Comparison of ENCODE assay signal across 8 cellular contexts in the genomic region with DNA sequence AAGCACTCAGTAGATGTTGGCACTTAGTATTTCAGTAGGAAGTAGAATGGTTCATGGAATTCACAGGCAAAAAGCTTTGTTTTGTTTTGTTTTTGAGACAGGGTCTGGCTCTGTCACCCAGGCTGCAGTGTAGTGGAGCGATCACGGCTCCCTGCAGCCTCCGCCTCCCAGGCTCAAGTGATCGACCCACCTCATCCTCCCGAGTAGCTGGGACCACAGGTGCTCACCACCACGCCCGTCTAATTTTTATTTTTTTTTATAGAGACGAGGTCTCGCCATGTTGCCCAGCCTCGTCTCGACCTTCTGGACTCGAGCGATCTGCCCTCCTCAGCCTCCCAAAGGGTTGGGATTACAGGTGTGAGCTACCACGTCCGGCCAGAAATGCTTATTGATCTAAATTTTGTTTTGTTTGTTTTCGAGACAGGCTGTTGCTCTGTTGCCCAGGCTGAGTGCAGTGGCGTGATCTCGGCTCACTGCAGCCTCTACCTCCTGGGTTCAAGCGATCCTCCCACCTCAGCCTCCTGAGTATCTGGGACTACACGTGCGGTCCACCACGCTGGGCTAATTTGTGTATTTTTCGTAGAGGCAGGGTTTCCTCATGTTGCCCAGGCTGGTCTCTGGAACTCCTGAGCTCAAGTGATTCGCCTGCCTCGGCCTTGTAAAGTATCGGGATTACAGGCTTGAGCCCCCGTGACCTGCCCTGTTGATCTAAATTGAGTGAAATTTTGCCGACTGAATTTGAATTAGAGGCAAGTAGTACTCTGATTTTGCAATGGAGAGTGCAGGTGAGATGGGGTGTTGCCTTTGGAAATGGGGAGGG. TPM values are rescaled to one million over a fixed set of nuclear protein-coding genes. Genes with fewer than 3 reads are reported as not detected.
DNase-seq lines count a peak whose midpoint lies in the region; ATAC-seq, FAIRE-seq and TF ChIP-seq lines count a peak whose summit lies in the region.

No MANE protein-coding gene starts in this region.

- CTCF ChIA-PET in IMR-90 (lab: Yijun Ruan, JAX) = no interaction called here

- FAIRE-seq in GM19239 (lab: Jason Lieb, UNC) (no peak), D721Med (lab: Jason Lieb, UNC) (no peak)

- H2BK15ac ChIP-seq in IMR-90 (ENCODE audit: low read depth, low read length) = no peak overlapping the region

- intact Hi-C loops in IMR-90 (cut with micrococcal nuclease) = no loop called here

- H3K18ac ChIP-seq in IMR-90 (ENCODE audit: low read depth, low read length) = no peak overlapping the region

- H3K9me3 ChIP-seq in IMR-90 (ENCODE audit: control insufficient read depth, insufficient read depth, low read length) (no peaks in the 10 kb centered on the region), muscle layer of duodenum (ENCODE audit: control insufficient read depth in 1 of 2, low read length in 2 of 2) (no peaks in the 10 kb centered on the region)

- H4K20me1 ChIP-seq in IMR-90 (ENCODE audit: insufficient read depth, low read length) = peaks cover 45% of the 10 kb centered on the region

- H3K14ac ChIP-seq in IMR-90 (replicated peaks; ENCODE audit: low read depth, low read length) = no peak overlapping the region

- POLR2A ChIA-PET in IMR-90 (lab: Charles Lee; ENCODE audit: unreplicated experiment) = no interaction called here

- dilution Hi-C loops in IMR-90 (cut with HindIII; ENCODE audit: low sequenced_read_pairs, unreplicated experiment) = no loop called here

- no TSS peak for BruUV-seq in IMR-90 (replicated peaks; lab: Mats Ljungman, UMichigan)

- H3K23ac ChIP-seq in IMR-90 (ENCODE audit: low read depth, low read length) = 0 out of 2 replicates have a peak overlapping the region, but pooled peaks have one; percentile 69

- H4K5ac ChIP-seq in IMR-90 (ENCODE audit: low read depth, low read length) = no peak overlapping the region

- H2AK5ac ChIP-seq in IMR-90 (ENCODE audit: low read depth, low read length) = no peak overlapping the region

- no peak overlapping the region for H2AK9ac ChIP-seq in IMR-90 (replicated peaks; ENCODE audit: low read depth, low read length, poor library complexity)

- no peak for TF ChIP-seq RAD21 in IMR-90 (IDR thresholded peaks at IDR 0.05; ENCODE audit: low read length)

- H3K9ac ChIP-seq in IMR-90 (ENCODE audit: low read depth, low read length) = peak overlapping the region; percentile 87

- no peak overlapping the region for H3K56ac ChIP-seq in IMR-90 (ENCODE audit: extremely low read depth, insufficient read depth, low read length)

- TF ChIP-seq POLR2A in IMR-90 (IDR thresholded peaks at IDR 0.05; ENCODE audit: low read depth, low read length) = no peak

- H3K27me3 ChIP-seq in IMR-90 (ENCODE audit: control insufficient read depth, insufficient read depth, low read length) (no peaks in the 10 kb centered on the region), muscle layer of duodenum (ENCODE audit: low read depth, low read length) (no peaks in the 10 kb centered on the region)

- no peak overlapping the region for H2BK120ac ChIP-seq in IMR-90 (ENCODE audit: low read depth, low read length)

- H3K27ac ChIP-seq in IMR-90 (ENCODE audit: insufficient read depth, low read length) (no peak overlapping the region), muscle layer of duodenum (ENCODE audit: low read length) (no peak overlapping the region)

- 97% methylated on average over 4 of the region's 28 CpGs; no CpG with 5 or more reads in 1 of the 2 experiments for WGBS in IMR-90 (ENCODE audit: extremely low coverage in 2 of 2, insufficient read length in 1 of 2), 2 experiments

- in situ Hi-C loops in IMR-90 (cut with MboI; ENCODE audit: low sequenced_read_pairs) = no loop called here

- H3K4me2 ChIP-seq in IMR-90 (ENCODE audit: low read depth, low read length) = peak overlapping the region; percentile 93

- no peak overlapping the region for H4K91ac ChIP-seq in IMR-90 (ENCODE audit: insufficient read depth, low read depth, low read length)

- no peak for DNase-seq in AG09309 (ENCODE audit: low read depth)
- DNase-seq in IMR-90 = no peak
- no peak for DNase-seq in cardiac fibroblast (ENCODE audit: low read depth in 2 of 2)
- no peak for DNase-seq in NCI-H69 (lab: John Stamatoyannopoulos, UW)
- DNase-seq in GM19239 (ENCODE audit: insufficient read length, low spot score) = no peak
- DNase-seq in D721Med (ENCODE audit: insufficient read length, low spot score) = no peak

- H3K9me1 ChIP-seq in IMR-90 (ENCODE audit: insufficient read depth, low read length) = peaks cover 17% of the 10 kb centered on the region; the same call in 1 of the 2 replicates

- no peak overlapping the region for H3K4ac ChIP-seq in IMR-90 (ENCODE audit: low read depth, low read length)

- H3K4me3 ChIP-seq in AG09309 (ENCODE audit: control insufficient read depth, low read depth, low read length) = peak overlapping the region; percentile 65
- H3K4me3 ChIP-seq in IMR-90 (ENCODE audit: insufficient read depth, low read depth, low read length) = peak overlapping the region; percentile 80; the same call in 1 of the 2 replicates
- H3K4me3 ChIP-seq in cardiac fibroblast (replicated peaks in 1 of 2; ENCODE audit: low read depth in 2 of 2, low read length in 2 of 2) = peak overlapping the region; percentile 73 to 84
- peak overlapping the region; percentile 81 to 94 for H3K4me3 ChIP-seq in muscle layer of duodenum (ENCODE audit: low read depth in 1 of 2, low read length in 2 of 2)

- no peak for ATAC-seq in IMR-90 (ENCODE audit: low read depth)
- ATAC-seq in GM21528 (IDR thresholded peaks at IDR 0.05; ENCODE audit: low FRiP score, unreplicated experiment) = no peak

- H3K36me3 ChIP-seq in IMR-90 (ENCODE audit: control insufficient read depth, insufficient read depth, low read length) (peaks cover 6% of the 10 kb centered on the region; the same call in 1 of the 2 replicates), muscle layer of duodenum (ENCODE audit: control insufficient read depth in 1 of 2, insufficient read depth in 2 of 2, low read length in 2 of 2) (peaks cover 1 to 9% of the 10 kb centered on the region in 2 donors)

- no peak overlapping the region for H2BK20ac ChIP-seq in IMR-90 (ENCODE audit: low read depth, low read length)

- no peak overlapping the region for H2AFZ ChIP-seq in IMR-90 (replicated peaks; ENCODE audit: low read length, poor library complexity)

- H3K4me1 ChIP-seq in IMR-90 (ENCODE audit: control insufficient read depth, insufficient read depth, low read length) (peaks cover 18% of the 10 kb centered on the region), muscle layer of duodenum (ENCODE audit: control insufficient read depth in 1 of 2, insufficient read depth in 2 of 2, low read length in 2 of 2) (peaks cover 12 to 44% of the 10 kb centered on the region in 2 donors)

- peaks cover 15 to 36% of the 10 kb centered on the region in 2 experiments; a peak in 3 of 4 replicates for H3K79me1 ChIP-seq in IMR-90 (ENCODE audit: low read depth in 1 of 2, low read length in 2 of 2)

- no peak for TF ChIP-seq CTCF in AG09309 (IDR thresholded peaks at IDR 0.05; ENCODE audit: control insufficient read depth, insufficient read depth, low read depth, low read length, missing control alignments)
- no peak for TF ChIP-seq CTCF in IMR-90 (conservative IDR thresholded peaks at IDR 0.05; ENCODE audit: low read depth, low read length)
- no peak for TF ChIP-seq CTCF in cardiac fibroblast (IDR thresholded peaks at IDR 0.05; ENCODE audit: low read depth, low read length)
- no peak for TF ChIP-seq CTCF in D721Med (IDR thresholded peaks at IDR 0.05; ENCODE audit: insufficient read depth, missing control alignments)

- peak overlapping the region; percentile 16 for H2BK5ac ChIP-seq in IMR-90 (ENCODE audit: low read depth, low read length, poor library complexity, severe bottlenecking)

- H4K8ac ChIP-seq in IMR-90 (ENCODE audit: low read depth in 2 of 2, low read length in 2 of 2) = no peak overlapping the region

TF ChIP-seq in IMR-90, 13 proteins besides CTCF, POLR2A, EP300 and RAD21:
- TF ChIP-seq BHLHE40 (IDR thresholded peaks at IDR 0.05; ENCODE audit: low read depth, low read length) = no peak
- TF ChIP-seq MXI1 (IDR thresholded peaks at IDR 0.05; ENCODE audit: borderline replicate concordance, low read depth, low read length) = no peak
- no peak for TF ChIP-seq NFE2L2 (IDR thresholded peaks at IDR 0.05; ENCODE audit: low read depth, low read length)
- no peak for TF ChIP-seq MAFK (IDR thresholded peaks at IDR 0.05; ENCODE audit: low read depth, low read length)

RNA-seq across cellular contexts. Expression of a gene that starts 1.7 kb away (rescaled TPM):
- 78.7 and 96.7 TPM in 2 replicates for total RNA-seq in IMR-90 (2012; rRNA removed)
- 81.7 and 83.1 TPM in 2 replicates for polyA plus RNA-seq in IMR-90 (2012; rRNA removed)
- 56.2 and 112 TPM in 2 replicates for polyA plus RNA-seq in IMR-90 (2012; cell fraction: cytosol; rRNA removed)
- polyA plus RNA-seq in IMR-90 (2012; cell fraction: nucleus; rRNA removed; ENCODE audit: low replicate concordance) = 14.8 and 55.3 TPM in 2 replicates

RNA-seq across cellular contexts. Expression of a gene that starts 27.2 kb away (rescaled TPM):
- total RNA-seq in IMR-90 (2012; rRNA removed) = 0.36 and 0.56 TPM in 2 replicates
- polyA plus RNA-seq in IMR-90 (2012; rRNA removed) = 0.60 and 0.66 TPM in 2 replicates
- 0.49 and 0.55 TPM in 2 replicates for polyA plus RNA-seq in IMR-90 (2012; cell fraction: cytosol; rRNA removed)
- 1.6 and 2.2 TPM in 2 replicates for polyA plus RNA-seq in IMR-90 (2012; cell fraction: nucleus; rRNA removed; ENCODE audit: low replicate concordance)
